15 cellular contexts compared by ENCODE assay signal in the genomic region with DNA sequence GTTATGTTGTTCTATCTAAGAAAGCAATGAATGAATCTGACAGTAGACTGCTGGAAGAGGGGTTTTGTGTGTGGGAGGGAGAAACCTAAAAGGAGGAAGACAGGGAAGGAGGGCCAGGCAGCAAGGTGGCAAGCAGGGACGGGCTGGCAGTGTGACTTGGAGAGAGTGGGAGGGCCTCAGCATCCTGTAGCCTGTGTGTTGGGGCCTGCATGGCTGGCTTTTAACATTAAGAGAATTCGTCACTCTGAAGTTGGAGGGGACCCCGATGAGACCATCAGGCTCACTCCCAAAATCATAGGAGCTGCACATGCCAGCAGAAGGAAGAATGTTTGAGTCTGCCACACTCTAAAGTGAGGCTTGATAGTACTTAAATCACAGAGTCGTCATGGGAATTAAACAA.
DNase-seq lines count a peak whose midpoint lies in the region; ATAC-seq and TF ChIP-seq lines count a peak whose summit lies in the region.
"Had no signal": no experiment of that assay in that cellular context is flagged by ENCODE, and none has a peak within 500 bp of the region (broad histone marks: within the 10 kb centered on the region; RNA-seq: fewer than 3 reads in every experiment).

No MANE protein-coding gene starts in this region.

- DNase-seq in coronary artery (ENCODE audit: low spot score) = peak; percentile 50
- DNase-seq in nephron progenitor cell = no peak
- peak; percentile 56 for DNase-seq in retina
- DNase-seq in activated T-cell treated with anti-CD3 and anti-CD28 coated beads, Interleukin-2, amount 50 U/mL, for 72 hours = no peak
- no peak for DNase-seq in SHP77 treated with DMSO at 0.1 percent for 48 hours (lab: John Stamatoyannopoulos, UW)
- no peak for DNase-seq in activated CD4-positive, alpha-beta T cell treated with anti-CD3 and anti-CD28 coated beads, Interleukin-2, amount 10 ng/mL, durations not matched to agents 24 days and 14 days
- DNase-seq: Caco-2; CD4-positive, alpha-beta T cell; GDM1; H9 had no signal

- H3K27ac Mint-ChIP-seq in nephron progenitor cell = peak overlapping the region; percentile 62
- H3K27ac Mint-ChIP-seq in activated T-cell treated with anti-CD3 and anti-CD28 coated beads, Interleukin-2, amount 50 U/mL, for 72 hours = no peak overlapping the region
- H3K27ac Mint-ChIP-seq in activated CD4-positive, alpha-beta T cell treated with anti-CD3 and anti-CD28 coated beads, Interleukin-2, amount 10 ng/mL, durations not matched to agents 24 days and 14 days = no peak overlapping the region
- H3K27ac Mint-ChIP-seq: B cell; CD4-positive, alpha-beta T cell; IgD-negative memory B cell had no signal

- no peak overlapping the region for H3K9ac ChIP-seq in BLaER1 treated with 17β-estradiol and CSF1 and Interleukin-3, amounts not matched to agents 10 nM and 100 nM

- H3K27ac ChIP-seq in BLaER1 treated with 17β-estradiol and CSF1 and Interleukin-3, amounts not matched to agents 10 nM and 100 nM = no peak overlapping the region; a peak in 2 of 22 replicates
- H3K27ac ChIP-seq in coronary artery = no peak overlapping the region
- H3K27ac ChIP-seq: C4-2B had no signal

- H3K27me3 Mint-ChIP-seq in nephron progenitor cell (ENCODE audit: low read depth, poor library complexity) = no peaks in the 10 kb centered on the region
- no peaks in the 10 kb centered on the region for H3K27me3 Mint-ChIP-seq in activated T-cell treated with anti-CD3 and anti-CD28 coated beads, Interleukin-2, amount 50 U/mL, for 72 hours (ENCODE audit: low read depth)
- H3K27me3 Mint-ChIP-seq in activated CD4-positive, alpha-beta T cell treated with anti-CD3 and anti-CD28 coated beads, Interleukin-2, amount 10 ng/mL, durations not matched to agents 24 days and 14 days = no peaks in the 10 kb centered on the region
- H3K27me3 Mint-ChIP-seq: B cell, IgD-negative memory B cell had no signal

- H3K36me3 ChIP-seq in BLaER1 treated with 17β-estradiol and CSF1 and Interleukin-3, amounts not matched to agents 10 nM and 100 nM = no peaks in the 10 kb centered on the region

- peak overlapping the region in 8 of 11 experiments; percentile 2 to 66 (median 52); a peak in 16 of 22 replicates for H3K4me2 ChIP-seq in BLaER1 treated with 17β-estradiol and CSF1 and Interleukin-3, amounts not matched to agents 10 nM and 100 nM

- H3K9me3 Mint-ChIP-seq in nephron progenitor cell = no peaks in the 10 kb centered on the region
- peaks cover 0 to 2% of the 10 kb centered on the region in 2 donors for H3K9me3 Mint-ChIP-seq in activated T-cell treated with anti-CD3 and anti-CD28 coated beads, Interleukin-2, amount 50 U/mL, for 72 hours
- H3K9me3 Mint-ChIP-seq in activated CD4-positive, alpha-beta T cell treated with anti-CD3 and anti-CD28 coated beads, Interleukin-2, amount 10 ng/mL, durations not matched to agents 24 days and 14 days = no peaks in the 10 kb centered on the region
- H3K9me3 Mint-ChIP-seq: CD4-positive, alpha-beta T cell; H9; IgD-negative memory B cell had no signal

- ATAC-seq in activated T-cell treated with anti-CD3 and anti-CD28 coated beads, Interleukin-2, amount 50 U/mL, for 72 hours (replicated peaks in 1 of 2) = no peak
- ATAC-seq: HepG2 had no signal

- H3K27me3 ChIP-seq in BLaER1 treated with 17β-estradiol and CSF1 and Interleukin-3, amounts not matched to agents 10 nM and 100 nM = no peaks in the 10 kb centered on the region

- H3K4me1 Mint-ChIP-seq in nephron progenitor cell = peaks cover 79% of the 10 kb centered on the region
- no peaks in the 10 kb centered on the region for H3K4me1 Mint-ChIP-seq in activated T-cell treated with anti-CD3 and anti-CD28 coated beads, Interleukin-2, amount 50 U/mL, for 72 hours (ENCODE audit: low read depth)
- no peaks in the 10 kb centered on the region for H3K4me1 Mint-ChIP-seq in activated CD4-positive, alpha-beta T cell treated with anti-CD3 and anti-CD28 coated beads, Interleukin-2, amount 10 ng/mL, durations not matched to agents 24 days and 14 days
- H3K4me1 Mint-ChIP-seq: B cell had no signal

- H3K36me3 Mint-ChIP-seq in nephron progenitor cell (ENCODE audit: low read depth) = no peaks in the 10 kb centered on the region
- H3K36me3 Mint-ChIP-seq in activated T-cell treated with anti-CD3 and anti-CD28 coated beads, Interleukin-2, amount 50 U/mL, for 72 hours (ENCODE audit: insufficient read depth in 2 of 2) = no peaks in the 10 kb centered on the region
- no peaks in the 10 kb centered on the region for H3K36me3 Mint-ChIP-seq in activated CD4-positive, alpha-beta T cell treated with anti-CD3 and anti-CD28 coated beads, Interleukin-2, amount 10 ng/mL, durations not matched to agents 24 days and 14 days (ENCODE audit: low read depth)

- H3K4me3 Mint-ChIP-seq in nephron progenitor cell = no peak overlapping the region
- H3K4me3 Mint-ChIP-seq in activated T-cell treated with anti-CD3 and anti-CD28 coated beads, Interleukin-2, amount 50 U/mL, for 72 hours = no peak overlapping the region
- H3K4me3 Mint-ChIP-seq in activated CD4-positive, alpha-beta T cell treated with anti-CD3 and anti-CD28 coated beads, Interleukin-2, amount 10 ng/mL, durations not matched to agents 24 days and 14 days = no peak overlapping the region
- H3K4me3 Mint-ChIP-seq: B cell; CD4-positive, alpha-beta T cell; H9; IgD-negative memory B cell had no signal

- 0 out of 22 replicates have a peak, but pooled peaks cover 0 to 6% (median 0%) of the 10 kb centered on the region in 11 experiments for H3K9me3 ChIP-seq in BLaER1 treated with 17β-estradiol and CSF1 and Interleukin-3, amounts not matched to agents 10 nM and 100 nM (replicated peaks in 1 of 11)
- H3K9me3 ChIP-seq: Caco-2 had no signal

- TF ChIP-seq CTCF in coronary artery (IDR thresholded peaks at IDR 0.05) = no peak
- TF ChIP-seq CTCF in nephron progenitor cell (IDR thresholded peaks at IDR 0.05) = no peak

- no peaks in the 10 kb centered on the region for H4K20me1 ChIP-seq in BLaER1 treated with 17β-estradiol and CSF1 and Interleukin-3, amounts not matched to agents 10 nM and 100 nM

- no peak overlapping the region for H3K4me3 ChIP-seq in BLaER1 treated with 17β-estradiol and CSF1 and Interleukin-3, amounts not matched to agents 10 nM and 100 nM
- no peak overlapping the region for H3K4me3 ChIP-seq in coronary artery

- H3K4me1 ChIP-seq in BLaER1 treated with 17β-estradiol and CSF1 and Interleukin-3, amounts not matched to agents 10 nM and 100 nM = peaks cover 14 to 87% (median 69%) of the 10 kb centered on the region in 10 experiments
- H3K4me1 ChIP-seq: Caco-2 had no signal

- intact Hi-C loops in activated CD4-positive, alpha-beta T cell treated with anti-CD3 and anti-CD28 coated beads, Interleukin-2, amount 10 ng/mL, durations not matched to agents 24 days and 14 days (cut with micrococcal nuclease) = no loop called here

Comparison
In these comparisons a context has a peak if more than half of its experiments do, and no peak if none do; other contexts are left out.
1. DNase-seq: peak in coronary artery (single experiment) and retina (single experiment); none in nephron progenitor cell (single experiment), activated T-cell treated with anti-CD3 and anti-CD28 coated beads, Interleukin-2, amount 50 U/mL, for 72 hours (0 of 2), SHP77 treated with DMSO at 0.1 percent for 48 hours (single experiment) and activated CD4-positive, alpha-beta T cell treated with anti-CD3 and anti-CD28 coated beads, Interleukin-2, amount 10 ng/mL, durations not matched to agents 24 days and 14 days (single experiment).